7 cellular contexts compared by ENCODE assay signal in the genomic region with DNA sequence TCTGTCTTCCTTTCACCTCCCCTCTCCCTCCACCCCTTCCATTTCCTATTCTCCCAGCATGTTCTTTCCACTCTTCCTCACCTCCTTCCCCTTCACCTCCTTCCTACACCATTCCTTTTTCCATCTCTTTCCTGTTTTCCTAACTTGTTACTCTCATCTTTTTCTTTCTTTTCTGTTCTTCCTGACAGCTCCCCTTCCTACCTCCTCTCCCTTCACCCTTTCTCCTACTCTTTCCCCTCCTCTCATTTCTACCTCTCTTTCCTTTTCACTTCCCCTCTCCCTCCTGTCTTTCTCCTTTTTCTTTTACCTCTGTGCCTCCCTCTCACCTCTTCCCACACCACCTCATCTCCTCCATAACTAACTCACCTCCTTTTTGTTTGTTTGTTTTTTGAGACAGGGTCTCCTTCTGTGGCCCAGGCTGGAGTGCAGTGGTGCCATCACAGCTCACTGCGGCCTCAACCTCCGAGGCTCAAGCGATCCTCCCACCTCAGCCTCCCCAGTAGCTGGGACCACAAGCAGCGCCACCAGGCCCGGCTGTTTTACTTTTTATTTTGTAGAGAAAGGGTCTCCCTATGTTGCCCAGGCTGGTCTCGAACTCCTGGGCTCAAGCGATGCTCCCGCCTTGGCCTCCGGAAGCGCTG. TPM values are rescaled to one million over a fixed set of nuclear protein-coding genes. Genes with fewer than 3 reads are reported as not detected.
DNase-seq lines count a peak whose midpoint lies in the region; ATAC-seq and TF ChIP-seq lines count a peak whose summit lies in the region.

No MANE protein-coding gene starts in this region.

- intact Hi-C loops in stomach (cut with DNase I; ENCODE audit: low total_unique reads): no loop called here

- no peak for TF ChIP-seq EP300 in stomach (IDR thresholded peaks at IDR 0.05)

- no peak for TF ChIP-seq POLR2A in stomach (IDR thresholded peaks at IDR 0.05)

- peak overlapping the region; percentile 88 to 98 (median 94) for H3K4me3 Mint-ChIP-seq in immature natural killer cell

- H3K27me3 Mint-ChIP-seq in immature natural killer cell (ENCODE audit: low read depth in 3 of 3): peaks cover 2 to 9% (median 6%) of the 10 kb centered on the region in 3 donors

- peaks cover 35 to 49% of the 10 kb centered on the region in 2 donors for H3K4me1 Mint-ChIP-seq in immature natural killer cell

- TF ChIP-seq CTCF in stomach (IDR thresholded peaks at IDR 0.05): no peak

- 19 to 30% (median 27%) methylated on average over 10 of the region's 10 CpGs for WGBS in stomach, 5 donors

- H3K27ac ChIP-seq in HUES48 (ENCODE audit: low read depth, low read length) (no peak overlapping the region), stomach (peak overlapping the region; percentile 93 to 99 (median 98))

- H3K36me3 Mint-ChIP-seq in activated naive CD4-positive, alpha-beta T cell treated with anti-CD3 and anti-CD28 coated beads, Interleukin-2, amount 50 U/mL, for 72 hours: peaks cover 6 to 14% of the 10 kb centered on the region in 2 donors
- no peaks in the 10 kb centered on the region for H3K36me3 Mint-ChIP-seq in immature natural killer cell

- H3K36me3 ChIP-seq in HUES48 (ENCODE audit: control insufficient read depth, insufficient read depth, low read length) (no peaks in the 10 kb centered on the region), stomach (no peaks in the 10 kb centered on the region)

- H3K4me1 ChIP-seq in HUES48 (ENCODE audit: control insufficient read depth, insufficient read depth, low read length) (peaks cover 14% of the 10 kb centered on the region), stomach (peaks cover 31 to 50% (median 43%) of the 10 kb centered on the region in 4 donors)

- H3K9ac ChIP-seq in HUES48 (ENCODE audit: low read depth, low read length): no peak overlapping the region

- peak in 1 of 2 donors; percentile 57 for DNase-seq in activated naive CD4-positive, alpha-beta T cell treated with anti-CD3 and anti-CD28 coated beads, Interleukin-2, amount 50 U/mL, for 72 hours (ENCODE audit: low spot score in 2 of 2)
- DNase-seq in immature natural killer cell (no peak), stomach (no peak), HUDEP-2 (lab: John Stamatoyannopoulos, UW; ENCODE audit: unreplicated experiment in 76 of 76) (no peak)
- no peak for DNase-seq in stimulated activated naive CD4-positive, alpha-beta T cell treated with Interleukin-2 at 50 U/mL for 16 hours (lab: John Stamatoyannopoulos, UW)

- ATAC-seq in activated naive CD4-positive, alpha-beta T cell treated with anti-CD3 and anti-CD28 coated beads, Interleukin-2, amount 50 U/mL, for 72 hours: peak in 1 of 2 donors; percentile 17
- ATAC-seq in HG03108 (IDR thresholded peaks at IDR 0.05; ENCODE audit: unreplicated experiment): no peak

- peak overlapping the region; percentile 98 to 99 for H3K27ac Mint-ChIP-seq in activated naive CD4-positive, alpha-beta T cell treated with anti-CD3 and anti-CD28 coated beads, Interleukin-2, amount 50 U/mL, for 72 hours
- peak overlapping the region; percentile 94 to 100 (median 98) for H3K27ac Mint-ChIP-seq in immature natural killer cell

- H3K4me3 ChIP-seq in HUES48 (ENCODE audit: low read depth, low read length) (peak overlapping the region; percentile 92), stomach (peak overlapping the region; percentile 79 to 96 (median 91))

- H3K27me3 ChIP-seq in HUES48 (ENCODE audit: control insufficient read depth, insufficient read depth, low read length): no peaks in the 10 kb centered on the region
- no peaks in the 10 kb centered on the region for H3K27me3 ChIP-seq in stomach

- H3K9me3 Mint-ChIP-seq in activated naive CD4-positive, alpha-beta T cell treated with anti-CD3 and anti-CD28 coated beads, Interleukin-2, amount 50 U/mL, for 72 hours: no peaks in the 10 kb centered on the region
- H3K9me3 Mint-ChIP-seq in immature natural killer cell: no peaks in the 10 kb centered on the region

- H3K9me3 ChIP-seq in HUES48 (ENCODE audit: control insufficient read depth, insufficient read depth, low read length) (no peaks in the 10 kb centered on the region), stomach (no peaks in the 10 kb centered on the region)

RNA-seq across cellular contexts. Expression of gene ARFGEF2, which starts 0.9 kb away (rescaled TPM):
- 10 to 100 TPM; 23.6 to 24.7 TPM for total RNA-seq in activated naive CD4-positive, alpha-beta T cell treated with anti-CD3 and anti-CD28 coated beads, Interleukin-2, amount 50 U/mL, for 72 hours
- 10 to 100 TPM in 1 of 3 donors, 1 to 10 TPM in 2; 4.3 to 11.9 (median 5.7) TPM for polyA plus RNA-seq in immature natural killer cell
- 100 to 1,000 TPM in 1 of 5 donors, 10 to 100 TPM in 4; 27.4 to 127 (median 43.5) TPM for total RNA-seq in stomach
- 1 to 10 TPM; 6.5 to 9.0 (median 7.5) TPM for polyA plus RNA-seq in stomach
